In genomic region chr14:21846227-21846885, GRCh38 we compare ENCODE assay signal across 8 cellular contexts.
DNase-seq lines count a peak whose midpoint lies in the region; ATAC-seq and TF ChIP-seq lines count a peak whose summit lies in the region.

No MANE protein-coding gene starts in this region.

- peak; percentile 80 for ATAC-seq in sciatic nerve

- peaks cover 10% of the 10 kb centered on the region for H3K4me1 Mint-ChIP-seq in activated CD4-positive, alpha-beta T cell treated with anti-CD3 and anti-CD28 coated beads, Interleukin-2, amount 10 ng/mL, durations not matched to agents 7 days and 5 days
- no peaks in the 10 kb centered on the region for H3K4me1 Mint-ChIP-seq in endothelial cell (ENCODE audit: unreplicated experiment)

- peak overlapping the region; percentile 90 for H3K27ac Mint-ChIP-seq in activated CD4-positive, alpha-beta T cell treated with anti-CD3 and anti-CD28 coated beads, Interleukin-2, amount 10 ng/mL, durations not matched to agents 7 days and 5 days
- no peak overlapping the region for H3K27ac Mint-ChIP-seq in endothelial cell (ENCODE audit: unreplicated experiment)

- CTCF ChIA-PET in activated CD4-positive, alpha-beta T cell treated with anti-CD3 and anti-CD28 coated beads, Interleukin-2, amount 10 ng/mL, durations not matched to agents 7 days and 5 days (lab: Charles Lee): interaction anchor here (0.8 to 1.9 kb wide), 3 partner anchors 13 to 724 kb away, joined by 3 to 4 read pairs (median 4); no protein-coding TSS in a partner anchor

- POLR2A ChIA-PET in activated CD4-positive, alpha-beta T cell treated with anti-CD3 and anti-CD28 coated beads, Interleukin-2, amount 10 ng/mL, durations not matched to agents 7 days and 5 days (lab: Charles Lee): interaction anchor here (0.6 kb wide), 1 partner anchor 17 kb away, joined by 6 read pairs; no protein-coding TSS in a partner anchor

- H3K27me3 Mint-ChIP-seq in activated CD4-positive, alpha-beta T cell treated with anti-CD3 and anti-CD28 coated beads, Interleukin-2, amount 10 ng/mL, durations not matched to agents 7 days and 5 days: peaks cover 37% of the 10 kb centered on the region
- H3K27me3 Mint-ChIP-seq in endothelial cell (ENCODE audit: unreplicated experiment): peaks cover 3% of the 10 kb centered on the region

- DNase-seq in DMS 273 (lab: John Stamatoyannopoulos, UW; ENCODE audit: unreplicated experiment): peak; percentile 52
- DNase-seq in DMS 273 treated with DMSO at 0.1 percent for 48 hours (lab: John Stamatoyannopoulos, UW): no peak
- peak; percentile 2 for DNase-seq in MG63
- DNase-seq in activated CD4-positive, alpha-beta T cell treated with anti-CD3 and anti-CD28 coated beads, Interleukin-2, amount 10 ng/mL, durations not matched to agents 7 days and 5 days: peak; percentile 74
- peak; percentile 66 for DNase-seq in endothelial cell (ENCODE audit: low spot score)
- peak; percentile 64 for DNase-seq in sciatic nerve (ENCODE audit: low spot score)
- no peak for DNase-seq in mucosa of gallbladder (ENCODE audit: low spot score)
- no peak for DNase-seq in NCI-H774 (lab: John Stamatoyannopoulos, UW)

- intact Hi-C loops in sciatic nerve (cut with DNase I): no loop called here

- H3K4me3 ChIP-seq in MG63: no peak overlapping the region

- no peaks in the 10 kb centered on the region for H3K9me3 ChIP-seq in MG63

- peak overlapping the region; percentile 76 for H3K4me3 Mint-ChIP-seq in activated CD4-positive, alpha-beta T cell treated with anti-CD3 and anti-CD28 coated beads, Interleukin-2, amount 10 ng/mL, durations not matched to agents 7 days and 5 days
- no peak overlapping the region for H3K4me3 Mint-ChIP-seq in endothelial cell (ENCODE audit: unreplicated experiment)

- no peaks in the 10 kb centered on the region for H3K36me3 ChIP-seq in MG63

- peak; percentile 85 for TF ChIP-seq CTCF in endothelial cell (IDR thresholded peaks at IDR 0.05; ENCODE audit: unreplicated experiment)

- no peaks in the 10 kb centered on the region for H3K9me3 Mint-ChIP-seq in activated CD4-positive, alpha-beta T cell treated with anti-CD3 and anti-CD28 coated beads, Interleukin-2, amount 10 ng/mL, durations not matched to agents 7 days and 5 days
- H3K9me3 Mint-ChIP-seq in endothelial cell (ENCODE audit: unreplicated experiment): no peaks in the 10 kb centered on the region

- H3K36me3 Mint-ChIP-seq in activated CD4-positive, alpha-beta T cell treated with anti-CD3 and anti-CD28 coated beads, Interleukin-2, amount 10 ng/mL, durations not matched to agents 7 days and 5 days (ENCODE audit: low read depth): peaks cover 22% of the 10 kb centered on the region
- no peaks in the 10 kb centered on the region for H3K36me3 Mint-ChIP-seq in endothelial cell (ENCODE audit: low read depth, unreplicated experiment)

- H3K27me3 ChIP-seq in MG63: no peaks in the 10 kb centered on the region

Comparison
In these comparisons a context has a peak if more than half of its experiments do, and no peak if none do; other contexts are left out.
1. DNase-seq: peak in DMS 273 (single experiment), MG63 (single experiment), activated CD4-positive, alpha-beta T cell treated with anti-CD3 and anti-CD28 coated beads, Interleukin-2, amount 10 ng/mL, durations not matched to agents 7 days and 5 days (single experiment), endothelial cell (single experiment) and sciatic nerve (single experiment); none in DMS 273 treated with DMSO at 0.1 percent for 48 hours (single experiment), mucosa of gallbladder (single experiment) and NCI-H774 (single experiment).